Comparison of ENCODE assay signal across 1 cellular context in genomic region chr11:19242184-19242932, GRCh38.
TF ChIP-seq lines count a peak whose summit lies in the region.

No MANE protein-coding gene starts in this region.

TF ChIP-seq in H1, 55 proteins besides CTCF, POLR2A, EP300 and RAD21:
- TF ChIP-seq RBBP5 (IDR thresholded peaks at IDR 0.05; ENCODE audit: borderline replicate concordance, low read depth, low read length) (no peak; the same call in 1 of the 2 replicates), SIN3A (conservative IDR thresholded peaks at IDR 0.05 in 1 of 2, IDR thresholded peaks at IDR 0.05 in 1 of 2; ENCODE audit: low read depth in 1 of 2, low read length in 2 of 2) (no peak), NANOG (IDR thresholded peaks at IDR 0.05; ENCODE audit: insufficient read depth, low read depth, low read length, poor library complexity, severe bottlenecking) (no peak), MAX (IDR thresholded peaks at IDR 0.05) (0 out of 2 replicates have a peak, but pooled peaks have one; percentile 8), EZH2 (IDR thresholded peaks at IDR 0.05; ENCODE audit: low read depth, low read length, severe bottlenecking) (peak; percentile 70), SP4 (IDR thresholded peaks at IDR 0.05; ENCODE audit: low read length) (no peak), TAF7 (optimal IDR thresholded peaks at IDR 0.05; ENCODE audit: borderline replicate concordance, low read depth, low read length) (no peak), CEBPB (IDR thresholded peaks at IDR 0.05; ENCODE audit: low read depth, low read length) (peak; percentile 80), SIRT6 (IDR thresholded peaks at IDR 0.05; ENCODE audit: low read length) (no peak), E2F6 (IDR thresholded peaks at IDR 0.05) (peak; percentile 64), KDM4A (IDR thresholded peaks at IDR 0.05; ENCODE audit: low read depth, low read length, severe bottlenecking) (no peak), CHD2 (IDR thresholded peaks at IDR 0.05; ENCODE audit: low read length) (no peak), NRF1 (IDR thresholded peaks at IDR 0.05; ENCODE audit: low read depth, low read length) (no peak), ATF2 (IDR thresholded peaks at IDR 0.05; ENCODE audit: low read length) (no peak), BRCA1 (IDR thresholded peaks at IDR 0.05; ENCODE audit: low read depth, low read length) (no peak), TEAD4 (IDR thresholded peaks at IDR 0.05; ENCODE audit: low read depth, low read length) (peak; percentile 79), SUZ12 (IDR thresholded peaks at IDR 0.05; ENCODE audit: low read length) (peak; percentile 82), FOSL1 (IDR thresholded peaks at IDR 0.05; ENCODE audit: insufficient read depth, low read depth, low read length) (no peak), SIX5 (IDR thresholded peaks at IDR 0.05; ENCODE audit: low read depth, low read length) (no peak), TAF1 (IDR thresholded peaks at IDR 0.05; ENCODE audit: low read depth, low read length) (0 out of 2 replicates have a peak, but pooled peaks have one; percentile 28)
- TF ChIP-seq, protein P1, sequence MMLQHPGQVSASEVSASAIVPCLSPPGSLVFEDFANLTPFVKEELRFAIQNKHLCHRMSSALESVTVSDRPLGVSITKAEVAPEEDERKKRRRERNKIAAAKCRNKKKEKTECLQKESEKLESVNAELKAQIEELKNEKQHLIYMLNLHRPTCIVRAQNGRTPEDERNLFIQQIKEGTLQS (IDR thresholded peaks at IDR 0.05; ENCODE audit: insufficient read depth, low read depth, low read length): no peak
